ENCODE assay signal across 1 cellular context in the genomic region with DNA sequence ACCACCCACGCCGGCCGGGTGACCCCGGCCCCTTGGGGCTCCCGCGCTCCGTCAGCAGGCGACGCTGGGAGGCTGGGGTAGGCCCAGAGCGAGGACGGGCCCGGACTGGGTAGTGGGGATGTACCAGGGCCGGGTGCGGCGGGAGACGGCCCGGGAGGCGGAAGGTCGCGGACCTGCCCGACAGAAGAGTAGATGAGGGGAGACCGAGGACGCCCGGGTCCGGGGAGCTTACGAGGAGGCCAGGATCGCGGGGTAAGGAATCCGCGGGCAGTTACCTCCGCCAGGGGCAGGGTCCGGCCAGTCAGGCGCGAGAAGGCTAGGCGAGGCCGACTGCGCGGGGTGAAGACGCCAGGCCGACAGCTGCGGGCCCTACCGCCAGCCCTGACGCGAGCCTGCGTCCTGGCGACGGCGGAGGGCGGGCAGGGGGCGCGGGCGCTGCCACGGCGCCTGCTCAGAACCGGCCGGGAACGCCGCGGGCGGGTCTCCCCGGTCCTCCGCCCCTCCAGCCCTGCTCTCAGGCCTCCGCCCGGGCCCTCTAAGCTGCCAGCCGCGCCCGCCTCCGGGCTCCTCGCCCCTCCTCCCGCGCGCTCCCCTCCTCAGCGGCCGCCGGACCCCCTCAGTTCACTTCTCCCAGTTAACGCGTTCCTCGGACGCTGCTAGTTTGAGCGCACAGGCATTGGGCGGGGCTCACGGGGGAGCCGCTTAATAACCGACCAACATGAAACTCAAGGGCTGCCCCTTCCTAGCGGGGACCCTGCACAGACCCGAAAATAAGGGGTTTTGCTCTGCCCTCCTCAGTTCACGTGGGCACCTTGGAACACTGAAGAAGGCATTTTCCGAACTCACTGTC.
TF ChIP-seq lines count a peak whose summit lies in the region.

Gene CPLANE1 (minus strand): TSS at position 407 of the 850 bp plus-strand sequence. CDS start 1,678 bp downstream, outside the sequence.

TF ChIP-seq in HepG2, 621 proteins besides CTCF, POLR2A, EP300 and RAD21 (continued from another document and continues in another):
- TF ChIP-seq, protein P1, sequence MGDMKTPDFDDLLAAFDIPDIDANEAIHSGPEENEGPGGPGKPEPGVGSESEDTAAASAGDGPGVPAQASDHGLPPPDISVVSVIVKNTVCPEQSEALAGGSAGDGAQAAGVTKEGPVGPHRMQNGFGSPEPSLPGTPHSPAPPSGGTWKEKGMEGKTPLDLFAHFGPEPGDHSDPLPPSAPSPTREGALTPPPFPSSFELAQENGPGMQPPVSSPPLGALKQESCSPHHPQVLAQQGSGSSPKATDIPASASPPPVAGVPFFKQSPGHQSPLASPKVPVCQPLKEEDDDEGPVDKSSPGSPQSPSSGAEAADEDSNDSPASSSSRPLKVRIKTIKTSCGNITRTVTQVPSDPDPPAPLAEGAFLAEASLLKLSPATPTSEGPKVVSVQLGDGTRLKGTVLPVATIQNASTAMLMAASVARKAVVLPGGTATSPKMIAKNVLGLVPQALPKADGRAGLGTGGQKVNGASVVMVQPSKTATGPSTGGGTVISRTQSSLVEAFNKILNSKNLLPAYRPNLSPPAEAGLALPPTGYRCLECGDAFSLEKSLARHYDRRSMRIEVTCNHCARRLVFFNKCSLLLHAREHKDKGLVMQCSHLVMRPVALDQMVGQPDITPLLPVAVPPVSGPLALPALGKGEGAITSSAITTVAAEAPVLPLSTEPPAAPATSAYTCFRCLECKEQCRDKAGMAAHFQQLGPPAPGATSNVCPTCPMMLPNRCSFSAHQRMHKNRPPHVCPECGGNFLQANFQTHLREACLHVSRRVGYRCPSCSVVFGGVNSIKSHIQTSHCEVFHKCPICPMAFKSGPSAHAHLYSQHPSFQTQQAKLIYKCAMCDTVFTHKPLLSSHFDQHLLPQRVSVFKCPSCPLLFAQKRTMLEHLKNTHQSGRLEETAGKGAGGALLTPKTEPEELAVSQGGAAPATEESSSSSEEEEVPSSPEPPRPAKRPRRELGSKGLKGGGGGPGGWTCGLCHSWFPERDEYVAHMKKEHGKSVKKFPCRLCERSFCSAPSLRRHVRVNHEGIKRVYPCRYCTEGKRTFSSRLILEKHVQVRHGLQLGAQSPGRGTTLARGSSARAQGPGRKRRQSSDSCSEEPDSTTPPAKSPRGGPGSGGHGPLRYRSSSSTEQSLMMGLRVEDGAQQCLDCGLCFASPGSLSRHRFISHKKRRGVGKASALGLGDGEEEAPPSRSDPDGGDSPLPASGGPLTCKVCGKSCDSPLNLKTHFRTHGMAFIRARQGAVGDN (CRISPR knock-in tag; IDR thresholded peaks at IDR 0.05), result peak; percentile 94
- TF ChIP-seq MAFK (conservative IDR thresholded peaks at IDR 0.05 in 1 of 2, IDR thresholded peaks at IDR 0.05 in 1 of 2; ENCODE audit: low read length in 2 of 2), result no peak
- TF ChIP-seq, protein P2, sequence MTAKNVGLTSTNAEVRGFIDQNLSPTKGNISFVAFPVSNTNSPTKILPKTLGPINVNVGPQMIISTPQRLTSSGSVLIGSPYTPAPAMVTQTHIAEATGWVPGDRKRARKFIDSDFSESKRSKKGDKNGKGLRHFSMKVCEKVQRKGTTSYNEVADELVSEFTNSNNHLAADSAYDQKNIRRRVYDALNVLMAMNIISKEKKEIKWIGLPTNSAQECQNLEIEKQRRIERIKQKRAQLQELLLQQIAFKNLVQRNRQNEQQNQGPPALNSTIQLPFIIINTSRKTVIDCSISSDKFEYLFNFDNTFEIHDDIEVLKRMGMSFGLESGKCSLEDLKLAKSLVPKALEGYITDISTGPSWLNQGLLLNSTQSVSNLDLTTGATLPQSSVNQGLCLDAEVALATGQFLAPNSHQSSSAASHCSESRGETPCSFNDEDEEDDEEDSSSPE (CRISPR knock-in tag; IDR thresholded peaks at IDR 0.05), result no peak; the same call in none of the 2 replicates
- TF ChIP-seq FOXA3 (CRISPR knock-in tag; IDR thresholded peaks at IDR 0.05), result no peak
- 0 out of 2 replicates have a peak, but pooled peaks have one; percentile 13 for TF ChIP-seq ZNF512B (CRISPR knock-in tag; IDR thresholded peaks at IDR 0.05; ENCODE audit: borderline replicate concordance)
- peak; percentile 68; the same call in 1 of the 2 replicates for TF ChIP-seq ZNF768 (CRISPR knock-in tag; IDR thresholded peaks at IDR 0.05)
- no peak for TF ChIP-seq MTA3 (CRISPR knock-in tag; IDR thresholded peaks at IDR 0.05)
- TF ChIP-seq, protein P3, sequence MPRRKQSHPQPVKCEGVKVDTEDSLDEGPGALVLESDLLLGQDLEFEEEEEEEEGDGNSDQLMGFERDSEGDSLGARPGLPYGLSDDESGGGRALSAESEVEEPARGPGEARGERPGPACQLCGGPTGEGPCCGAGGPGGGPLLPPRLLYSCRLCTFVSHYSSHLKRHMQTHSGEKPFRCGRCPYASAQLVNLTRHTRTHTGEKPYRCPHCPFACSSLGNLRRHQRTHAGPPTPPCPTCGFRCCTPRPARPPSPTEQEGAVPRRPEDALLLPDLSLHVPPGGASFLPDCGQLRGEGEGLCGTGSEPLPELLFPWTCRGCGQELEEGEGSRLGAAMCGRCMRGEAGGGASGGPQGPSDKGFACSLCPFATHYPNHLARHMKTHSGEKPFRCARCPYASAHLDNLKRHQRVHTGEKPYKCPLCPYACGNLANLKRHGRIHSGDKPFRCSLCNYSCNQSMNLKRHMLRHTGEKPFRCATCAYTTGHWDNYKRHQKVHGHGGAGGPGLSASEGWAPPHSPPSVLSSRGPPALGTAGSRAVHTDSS (CRISPR knock-in tag; conservative IDR thresholded peaks at IDR 0.05), result no peak
- TF ChIP-seq MXD1 (CRISPR knock-in tag; IDR thresholded peaks at IDR 0.05), result no peak; the same call in none of the 2 replicates
- TF ChIP-seq NFE2L1 (CRISPR knock-in tag; IDR thresholded peaks at IDR 0.05; ENCODE audit: borderline replicate concordance), result no peak
- TF ChIP-seq CREM (IDR thresholded peaks at IDR 0.05), result no peak
- TF ChIP-seq CREM (CRISPR knock-in tag; IDR thresholded peaks at IDR 0.05), result no peak
- TF ChIP-seq, protein P4, sequence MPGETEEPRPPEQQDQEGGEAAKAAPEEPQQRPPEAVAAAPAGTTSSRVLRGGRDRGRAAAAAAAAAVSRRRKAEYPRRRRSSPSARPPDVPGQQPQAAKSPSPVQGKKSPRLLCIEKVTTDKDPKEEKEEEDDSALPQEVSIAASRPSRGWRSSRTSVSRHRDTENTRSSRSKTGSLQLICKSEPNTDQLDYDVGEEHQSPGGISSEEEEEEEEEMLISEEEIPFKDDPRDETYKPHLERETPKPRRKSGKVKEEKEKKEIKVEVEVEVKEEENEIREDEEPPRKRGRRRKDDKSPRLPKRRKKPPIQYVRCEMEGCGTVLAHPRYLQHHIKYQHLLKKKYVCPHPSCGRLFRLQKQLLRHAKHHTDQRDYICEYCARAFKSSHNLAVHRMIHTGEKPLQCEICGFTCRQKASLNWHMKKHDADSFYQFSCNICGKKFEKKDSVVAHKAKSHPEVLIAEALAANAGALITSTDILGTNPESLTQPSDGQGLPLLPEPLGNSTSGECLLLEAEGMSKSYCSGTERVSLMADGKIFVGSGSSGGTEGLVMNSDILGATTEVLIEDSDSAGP (CRISPR knock-in tag; IDR thresholded peaks at IDR 0.05; ENCODE audit: borderline replicate concordance), result peak; percentile 66; the same call in 1 of the 2 replicates
- TF ChIP-seq IKZF5 (CRISPR knock-in tag; IDR thresholded peaks at IDR 0.05), result peak; percentile 59; the same call in 1 of the 2 replicates
- no peak for TF ChIP-seq MAF1 (CRISPR knock-in tag; IDR thresholded peaks at IDR 0.05; ENCODE audit: borderline replicate concordance)
- TF ChIP-seq TOE1 (CRISPR knock-in tag; IDR thresholded peaks at IDR 0.05), result no peak
- no peak for TF ChIP-seq SETDB1 (CRISPR knock-in tag; IDR thresholded peaks at IDR 0.05; ENCODE audit: borderline replicate concordance)
- TF ChIP-seq, protein P5, sequence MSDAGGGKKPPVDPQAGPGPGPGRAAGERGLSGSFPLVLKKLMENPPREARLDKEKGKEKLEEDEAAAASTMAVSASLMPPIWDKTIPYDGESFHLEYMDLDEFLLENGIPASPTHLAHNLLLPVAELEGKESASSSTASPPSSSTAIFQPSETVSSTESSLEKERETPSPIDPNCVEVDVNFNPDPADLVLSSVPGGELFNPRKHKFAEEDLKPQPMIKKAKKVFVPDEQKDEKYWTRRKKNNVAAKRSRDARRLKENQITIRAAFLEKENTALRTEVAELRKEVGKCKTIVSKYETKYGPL (CRISPR knock-in tag; IDR thresholded peaks at IDR 0.05), result no peak
- TF ChIP-seq HOXA7 (CRISPR knock-in tag; IDR thresholded peaks at IDR 0.05), result no peak
- no peak for TF ChIP-seq REST (IDR thresholded peaks at IDR 0.05; ENCODE audit: borderline replicate concordance in 1 of 2, low read depth in 1 of 2, low read length in 2 of 2)
- no peak for TF ChIP-seq SYNCRIP (IDR thresholded peaks at IDR 0.05; ENCODE audit: insufficient read depth, low read depth, low read length)
- peak; percentile 13; the same call in 1 of the 2 replicates for TF ChIP-seq RXRA (CRISPR knock-in tag; IDR thresholded peaks at IDR 0.05)
- TF ChIP-seq ZNF616 (CRISPR knock-in tag; IDR thresholded peaks at IDR 0.05; ENCODE audit: low read depth), result 0 out of 2 replicates have a peak, but pooled peaks have one; percentile 54
- TF ChIP-seq, protein P6, sequence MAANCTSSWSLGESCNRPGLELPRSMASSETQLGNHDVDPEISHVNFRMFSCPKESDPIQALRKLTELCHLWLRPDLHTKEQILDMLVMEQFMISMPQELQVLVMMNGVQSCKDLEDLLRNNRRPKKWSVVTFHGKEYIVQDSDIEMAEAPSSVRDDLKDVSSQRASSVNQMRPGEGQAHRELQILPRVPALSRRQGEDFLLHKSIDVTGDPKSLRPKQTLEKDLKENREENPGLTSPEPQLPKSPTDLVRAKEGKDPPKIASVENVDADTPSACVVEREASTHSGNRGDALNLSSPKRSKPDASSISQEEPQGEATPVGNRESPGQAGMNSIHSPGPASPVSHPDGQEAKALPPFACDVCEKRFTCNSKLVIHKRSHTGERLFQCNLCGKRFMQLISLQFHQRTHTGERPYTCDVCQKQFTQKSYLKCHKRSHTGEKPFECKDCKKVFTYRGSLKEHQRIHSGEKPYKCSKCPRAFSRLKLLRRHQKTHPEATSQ (CRISPR knock-in tag; IDR thresholded peaks at IDR 0.05; ENCODE audit: borderline replicate concordance), result 0 out of 2 replicates have a peak, but pooled peaks have one; percentile 26
